ENCODE assay signal across 28 cellular contexts in the genomic region with DNA sequence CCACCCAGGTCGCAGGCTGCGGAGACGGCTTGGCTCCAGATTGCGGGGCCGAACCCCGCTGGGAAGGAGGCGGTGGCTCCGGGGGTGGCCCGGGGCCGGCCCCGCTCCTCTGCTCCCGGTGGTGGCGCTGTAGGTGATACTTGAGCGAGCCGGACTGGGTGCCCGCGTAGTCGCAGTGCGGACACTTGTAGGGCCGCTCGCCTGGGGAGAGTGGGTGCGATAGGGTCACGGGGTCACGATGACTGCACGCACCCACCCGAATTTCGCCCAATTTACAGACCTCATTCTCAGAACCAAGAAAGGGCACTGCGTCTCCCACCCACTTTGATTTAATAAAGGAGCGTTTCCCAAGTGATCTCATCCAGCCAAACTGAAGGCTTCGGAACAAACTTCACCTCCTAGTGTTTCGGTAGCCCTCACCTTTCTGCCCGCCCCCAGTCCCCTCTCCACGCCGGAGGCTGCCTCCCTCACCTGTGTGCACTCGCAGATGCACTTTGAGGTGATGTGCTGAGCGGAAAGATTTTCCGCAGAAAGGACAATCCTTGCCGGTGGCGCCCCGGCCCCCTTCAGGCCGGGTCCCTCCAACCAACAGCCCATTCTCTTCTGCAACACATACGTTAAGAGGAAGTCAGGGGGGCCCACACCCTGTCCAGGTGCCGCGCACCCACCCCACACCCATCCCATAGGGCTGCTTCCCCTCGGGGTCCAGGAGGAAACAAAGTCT. TPM values are rescaled to one million over a fixed set of nuclear protein-coding genes. Genes with fewer than 3 reads are reported as not detected.
A peak's percentile ranks its signal among the peaks of the same experiment; 100 is the strongest.
DNase-seq lines count a peak whose midpoint lies in the region; ATAC-seq, FAIRE-seq and TF ChIP-seq lines count a peak whose summit lies in the region.
"Had no signal": no experiment of that assay in that cellular context is flagged by ENCODE, and none has a peak within 500 bp of the region (broad histone marks: within the 10 kb centered on the region; RNA-seq: fewer than 3 reads in every experiment).

No MANE protein-coding gene starts in this region.

- no peak for FAIRE-seq in RCC 7860 (lab: Jason Lieb, UNC)
- FAIRE-seq: GM12892 had no signal

- no peak overlapping the region for H3K4me3 Mint-ChIP-seq in nephron progenitor cell
- H3K4me3 Mint-ChIP-seq: activated B cell treated with CpG ODN at 0.5 μM for 24 hours; activated CD4-positive, alpha-beta memory T cell treated with anti-CD3 and anti-CD28 coated beads, Interleukin-2, amount 10 ng/mL, durations not matched to agents 7 days and 5 days; activated naive CD8-positive, alpha-beta T cell treated with anti-CD3 and anti-CD28 coated beads, Interleukin-2, amount 50 U/mL, for 24 hours had no signal

- H3K4me1 ChIP-seq in thyroid gland: peaks cover 31 to 44% of the 10 kb centered on the region in 2 donors

- WGBS in thyroid gland, 2 donors: 79 to 88% methylated on average over 37 to 45 of the region's 45 CpGs

- peak overlapping the region; percentile 73 for H3K27ac Mint-ChIP-seq in nephron progenitor cell
- H3K27ac Mint-ChIP-seq: activated B cell treated with CpG ODN at 0.5 μM for 24 hours; activated CD4-positive, alpha-beta memory T cell treated with anti-CD3 and anti-CD28 coated beads, Interleukin-2, amount 10 ng/mL, durations not matched to agents 7 days and 5 days; activated naive CD8-positive, alpha-beta T cell treated with anti-CD3 and anti-CD28 coated beads, Interleukin-2, amount 50 U/mL, for 24 hours had no signal

- TF ChIP-seq POLR2A in thyroid gland (IDR thresholded peaks at IDR 0.05): no peak

- intact Hi-C loops in thyroid gland (cut with DNase I): loop anchor here (5.0 kb wide), 1 partner anchor 74 kb away; no protein-coding TSS in a partner anchor

- H3K27me3 ChIP-seq in H7 (ENCODE audit: control insufficient read depth, insufficient read depth, low read length) (no peaks in the 10 kb centered on the region), brain microvascular endothelial cell (replicated peaks) (no peaks in the 10 kb centered on the region), thyroid gland (no peaks in the 10 kb centered on the region)
- H3K27me3 ChIP-seq: heart left ventricle, Peyer's patch, SJSA1, testis had no signal

- in situ Hi-C loops in brain microvascular endothelial cell (cut with HindIII; ENCODE audit: low pct_ligation_motif_present, low sequenced_read_pairs): no loop called here

- no peak for ATAC-seq in HG03442 (IDR thresholded peaks at IDR 0.05; ENCODE audit: unreplicated experiment)
- ATAC-seq: activated naive CD8-positive, alpha-beta T cell treated with anti-CD3 and anti-CD28 coated beads, Interleukin-2, amount 50 U/mL, for 24 hours had no signal

- no peaks in the 10 kb centered on the region for H3K9me3 ChIP-seq in thyroid gland
- H3K9me3 ChIP-seq: HAP-1, heart left ventricle, Peyer's patch, psoas muscle, SJSA1, testis had no signal

- TF ChIP-seq CTCF in brain microvascular endothelial cell (IDR thresholded peaks at IDR 0.05; ENCODE audit: low read depth, low read length, missing control alignments) (peak; percentile 14), nephron progenitor cell (IDR thresholded peaks at IDR 0.05) (no peak), thyroid gland (IDR thresholded peaks at IDR 0.05) (no peak)

- DNase-seq in H7: peak; percentile 78
- no peak for DNase-seq in brain microvascular endothelial cell
- no peak for DNase-seq in nephron progenitor cell
- DNase-seq in thyroid gland: peak in 1 of 2 donors; percentile 27
- no peak for DNase-seq in NK-92 treated with Interleukin-12 subunit alpha and Interleukin-12 subunit beta, amount 100 ng/mL, for 24 hours (lab: John Stamatoyannopoulos, UW)
- no peak for DNase-seq in RCC 7860 (ENCODE audit: low spot score)
- DNase-seq: activated B cell treated with CpG ODN at 0.5 μM for 24 hours; activated CD4-positive, alpha-beta memory T cell treated with anti-CD3 and anti-CD28 coated beads, Interleukin-2, amount 10 ng/mL, durations not matched to agents 7 days and 5 days; activated effector memory CD4-positive, alpha-beta T cell treated with anti-CD3 and anti-CD28 coated beads, Interleukin-2, amount 50 U/mL, for 16 hours; activated T-cell treated with anti-CD3 and anti-CD28 coated beads for 4 hours; AML-193; MM.1S; NCI-H1417 treated with DMSO at 0.1 percent for 48 hours; NCI-H2107; NCI-H510A; Peyer's patch; psoas muscle; testis had no signal

- H3K4me3 ChIP-seq in H7 (ENCODE audit: insufficient read depth, low read depth, low read length) (no peak overlapping the region), brain microvascular endothelial cell (ENCODE audit: low read depth, low read length) (no peak overlapping the region), thyroid gland (replicated peaks in 1 of 3) (peak overlapping the region in 1 of 3 donors; percentile 11)
- H3K4me3 ChIP-seq: HAP-1, heart left ventricle, Peyer's patch, psoas muscle, SJSA1 had no signal

- peaks cover 6% of the 10 kb centered on the region for H3K27me3 Mint-ChIP-seq in nephron progenitor cell (ENCODE audit: low read depth, poor library complexity)
- H3K27me3 Mint-ChIP-seq: activated B cell treated with CpG ODN at 0.5 μM for 24 hours; activated naive CD8-positive, alpha-beta T cell treated with anti-CD3 and anti-CD28 coated beads, Interleukin-2, amount 50 U/mL, for 24 hours had no signal

- H3K36me3 Mint-ChIP-seq in nephron progenitor cell (ENCODE audit: low read depth): peaks cover 56% of the 10 kb centered on the region

- H3K36me3 ChIP-seq in H7 (replicated peaks; ENCODE audit: control insufficient read depth, insufficient read depth, low read length): peaks cover 21% of the 10 kb centered on the region
- peaks cover 12% of the 10 kb centered on the region for H3K36me3 ChIP-seq in brain microvascular endothelial cell (replicated peaks)
- H3K36me3 ChIP-seq in thyroid gland: peaks cover 11 to 15% of the 10 kb centered on the region in 2 donors

- H3K27ac ChIP-seq in brain microvascular endothelial cell (no peak overlapping the region), thyroid gland (peak overlapping the region; percentile 83 to 98 (median 96))
- H3K27ac ChIP-seq: epithelial cell of prostate, Peyer's patch, psoas muscle, SJSA1, testis had no signal

- H3K4me1 Mint-ChIP-seq in nephron progenitor cell: peaks cover 66% of the 10 kb centered on the region

- H3K9me3 Mint-ChIP-seq in nephron progenitor cell: no peaks in the 10 kb centered on the region
- H3K9me3 Mint-ChIP-seq: activated B cell treated with CpG ODN at 0.5 μM for 24 hours; activated CD4-positive, alpha-beta memory T cell treated with anti-CD3 and anti-CD28 coated beads, Interleukin-2, amount 10 ng/mL, durations not matched to agents 7 days and 5 days; activated naive CD8-positive, alpha-beta T cell treated with anti-CD3 and anti-CD28 coated beads, Interleukin-2, amount 50 U/mL, for 24 hours had no signal

RNA-seq across cellular contexts. Expression of a gene that starts 7.4 kb away (rescaled TPM):
- 71.2 and 90.3 TPM in 2 replicates for total RNA-seq in H7 (2014; rRNA removed; shearing (Covaris generic))
- total RNA-seq in thyroid gland: 10 to 100 TPM; 53.6 to 82.7 (median 67.3) TPM

RNA-seq across cellular contexts. Expression of a gene that starts 9.8 kb away (rescaled TPM):
- total RNA-seq in H7 (2014; rRNA removed; shearing (Covaris generic)): 0.31 and 0.78 TPM in 2 replicates
- total RNA-seq in thyroid gland: 1 to 10 TPM in 2 of 4 donors, under 1 TPM in 1, not detected in 1; 0.81 to 3.1 (median 2.8) TPM
- total RNA-seq: activated B cell treated with CpG ODN at 0.5 μM for 24 hours; activated CD4-positive, alpha-beta memory T cell treated with anti-CD3 and anti-CD28 coated beads, Interleukin-2, amount 10 ng/mL, durations not matched to agents 7 days and 5 days; dermis microvascular lymphatic vessel endothelial cell; SJSA1; skeletal muscle tissue had no signal

RNA-seq across cellular contexts. Expression of a gene that starts 21.0 kb away (rescaled TPM):
- total RNA-seq in H7 (2014; rRNA removed; shearing (Covaris generic)): 63.9 and 82.1 TPM in 2 replicates
- total RNA-seq in thyroid gland: 10 to 100 TPM; 28.1 to 44.8 (median 43.4) TPM

RNA-seq across cellular contexts. Expression of a gene that starts 33.5 kb away (rescaled TPM):
- total RNA-seq in H7 (2014; rRNA removed; shearing (Covaris generic)): not detected in 2 replicates
- total RNA-seq in thyroid gland: not detected
- total RNA-seq: activated B cell treated with CpG ODN at 0.5 μM for 24 hours; activated CD4-positive, alpha-beta memory T cell treated with anti-CD3 and anti-CD28 coated beads, Interleukin-2, amount 10 ng/mL, durations not matched to agents 7 days and 5 days; dermis microvascular lymphatic vessel endothelial cell; heart left ventricle; left colon; Peyer's patch; psoas muscle; SJSA1; skeletal muscle tissue; testis had no signal

RNA-seq across cellular contexts. Expression of a gene that starts 48.9 kb away (rescaled TPM):
- not detected in 2 replicates for total RNA-seq in H7 (2014; rRNA removed; shearing (Covaris generic))
- not detected for total RNA-seq in thyroid gland
- total RNA-seq: activated B cell treated with CpG ODN at 0.5 μM for 24 hours; activated CD4-positive, alpha-beta memory T cell treated with anti-CD3 and anti-CD28 coated beads, Interleukin-2, amount 10 ng/mL, durations not matched to agents 7 days and 5 days; dermis microvascular lymphatic vessel endothelial cell; heart left ventricle; Peyer's patch; SJSA1; skeletal muscle tissue had no signal
